ENCODE assay signal across 19 cellular contexts in genomic region chr5:102955463-102955862, GRCh38.
DNase-seq lines count a peak whose midpoint lies in the region; ATAC-seq, FAIRE-seq and TF ChIP-seq lines count a peak whose summit lies in the region.
"Had no signal": no experiment of that assay in that cellular context is flagged by ENCODE, and none has a peak within 500 bp of the region (broad histone marks: within the 10 kb centered on the region; RNA-seq: fewer than 3 reads in every experiment).

No MANE protein-coding gene starts in this region.

- no peak overlapping the region for H3K9ac ChIP-seq in endothelial cell of umbilical vein (replicated peaks; ENCODE audit: extremely low read depth, insufficient read depth, low read length)

- dilution Hi-C loops in endothelial cell of umbilical vein (cut with MboI; ENCODE audit: extremely low pct_ligation_motif_present, low sequenced_read_pairs): no loop called here

- H3K4me1 Mint-ChIP-seq in activated CD4-positive, alpha-beta T cell treated with anti-CD3 and anti-CD28 coated beads, Interleukin-2, amount 10 ng/mL, durations not matched to agents 24 days and 14 days: peaks cover 3% of the 10 kb centered on the region
- H3K4me1 Mint-ChIP-seq: H9 had no signal

- CTCF ChIA-PET in endothelial cell of umbilical vein (lab: Charles Lee): interaction anchor here (1.0 to 1.1 kb wide), 2 partner anchors 17 to 33 kb away, joined by 3 to 4 read pairs; no protein-coding TSS in a partner anchor

- TF ChIP-seq CTCF in endothelial cell of umbilical vein (IDR thresholded peaks at IDR 0.05; ENCODE audit: extremely low read depth in 1 of 2, insufficient read depth in 1 of 2, low read depth in 1 of 2, low read length in 2 of 2) (no peak), sigmoid colon (IDR thresholded peaks at IDR 0.05) (no peak)

- no peaks in the 10 kb centered on the region for H3K27me3 Mint-ChIP-seq in activated CD4-positive, alpha-beta T cell treated with anti-CD3 and anti-CD28 coated beads, Interleukin-2, amount 10 ng/mL, durations not matched to agents 24 days and 14 days

- no peak for TF ChIP-seq EP300 in sigmoid colon (IDR thresholded peaks at IDR 0.05)

- H3K27ac ChIP-seq in endothelial cell of umbilical vein (ENCODE audit: insufficient read depth, low read depth, low read length) (peak overlapping the region; percentile 27), sigmoid colon (no peak overlapping the region)
- H3K27ac ChIP-seq: C4-2B, RWPE1, SJCRH30 had no signal

- H3K9me3 Mint-ChIP-seq in activated CD4-positive, alpha-beta T cell treated with anti-CD3 and anti-CD28 coated beads, Interleukin-2, amount 10 ng/mL, durations not matched to agents 24 days and 14 days: no peaks in the 10 kb centered on the region
- H3K9me3 Mint-ChIP-seq: H9 had no signal

- H3K9me3 ChIP-seq in endothelial cell of umbilical vein (replicated peaks; ENCODE audit: control insufficient read depth, insufficient read depth, low read length) (no peaks in the 10 kb centered on the region), sigmoid colon (no peaks in the 10 kb centered on the region)
- H3K9me3 ChIP-seq: SJCRH30 had no signal

- peaks cover 26% of the 10 kb centered on the region for H3K36me3 Mint-ChIP-seq in activated CD4-positive, alpha-beta T cell treated with anti-CD3 and anti-CD28 coated beads, Interleukin-2, amount 10 ng/mL, durations not matched to agents 24 days and 14 days (ENCODE audit: low read depth)

- no peak for ATAC-seq in GM19467 (IDR thresholded peaks at IDR 0.05; ENCODE audit: unreplicated experiment)
- ATAC-seq: PC-3 had no signal

- peak overlapping the region; percentile 14 for H3K4me2 ChIP-seq in endothelial cell of umbilical vein (ENCODE audit: insufficient read depth, low read length)

- H3K4me3 ChIP-seq in endothelial cell of umbilical vein (replicated peaks in 1 of 3; ENCODE audit: insufficient read depth in 1 of 3, low read depth in 1 of 3, low read length in 3 of 3): no peak overlapping the region
- H3K4me3 ChIP-seq in sigmoid colon: no peak overlapping the region
- H3K4me3 ChIP-seq: SJCRH30 had no signal

- H4K20me1 ChIP-seq in endothelial cell of umbilical vein (replicated peaks; ENCODE audit: control insufficient read depth, extremely low read depth, insufficient read depth, low read length): no peaks in the 10 kb centered on the region

- H3K36me3 ChIP-seq in endothelial cell of umbilical vein (ENCODE audit: control insufficient read depth in 2 of 2, extremely low read depth in 1 of 2, insufficient read depth in 2 of 2, low read length in 2 of 2) (no peaks in the 10 kb centered on the region), sigmoid colon (peaks cover 0 to 26% (median 0%) of the 10 kb centered on the region in 4 donors)

- no peaks in the 10 kb centered on the region for H3K9me1 ChIP-seq in endothelial cell of umbilical vein (replicated peaks; ENCODE audit: control insufficient read depth, extremely low read depth, insufficient read depth, low read length)

- no peak overlapping the region for H3K27ac Mint-ChIP-seq in activated CD4-positive, alpha-beta T cell treated with anti-CD3 and anti-CD28 coated beads, Interleukin-2, amount 10 ng/mL, durations not matched to agents 24 days and 14 days
- H3K27ac Mint-ChIP-seq: H9 had no signal

- peak; percentile 37 for DNase-seq in EH (ENCODE audit: low read depth)
- peak; percentile 3 for DNase-seq in NCI-H82 treated with DMSO at 0.1 percent for 48 hours (lab: John Stamatoyannopoulos, UW; ENCODE audit: unreplicated experiment)
- DNase-seq in endothelial cell of umbilical vein (ENCODE audit: low read depth, low spot score): peak; percentile 21
- DNase-seq in NK-92 (lab: John Stamatoyannopoulos, UW; ENCODE audit: unreplicated experiment): no peak
- no peak for DNase-seq in sigmoid colon
- DNase-seq in activated CD4-positive, alpha-beta T cell treated with anti-CD3 and anti-CD28 coated beads, Interleukin-2, amount 10 ng/mL, durations not matched to agents 24 days and 14 days: no peak
- DNase-seq: ACHN, AML-193, DMS79 treated with DMSO at 0.1 percent for 48 hours, H9, KG1, NCI-H1694 treated with DMSO at 0.1 percent for 48 hours, NCI-H774, PC-3, SJCRH30 had no signal

- no TSS peak for BruUV-seq in endothelial cell of umbilical vein (replicated peaks; lab: Mats Ljungman, UMichigan)

- intact Hi-C loops in endothelial cell of umbilical vein (cut with micrococcal nuclease): loop anchor here (5.0 kb wide), 1 partner anchor 167 kb away; the partner anchor contains the start of genes GIN1 and PPIP5K2
- intact Hi-C loops in sigmoid colon (cut with DNase I): no loop called here
- intact Hi-C loops in activated CD4-positive, alpha-beta T cell treated with anti-CD3 and anti-CD28 coated beads, Interleukin-2, amount 10 ng/mL, durations not matched to agents 24 days and 14 days (cut with micrococcal nuclease): no loop called here

- no peak overlapping the region for H2AFZ ChIP-seq in endothelial cell of umbilical vein (ENCODE audit: low read depth, low read length)

- H3K4me1 ChIP-seq in endothelial cell of umbilical vein (ENCODE audit: control insufficient read depth, extremely low read depth, insufficient read depth, low read length): peaks cover 24% of the 10 kb centered on the region
- H3K4me1 ChIP-seq in sigmoid colon: peaks cover 0 to 21% (median 5%) of the 10 kb centered on the region in 4 donors

- H3K27me3 ChIP-seq in endothelial cell of umbilical vein (ENCODE audit: control insufficient read depth in 2 of 2, insufficient read depth in 2 of 2, low read length in 2 of 2) (no peaks in the 10 kb centered on the region), sigmoid colon (no peaks in the 10 kb centered on the region)
- H3K27me3 ChIP-seq: SJCRH30 had no signal

- WGBS in sigmoid colon, 2 donors: 51 to 79% methylated on average over 1 of the region's 1 CpG

- H3K4me3 Mint-ChIP-seq in activated CD4-positive, alpha-beta T cell treated with anti-CD3 and anti-CD28 coated beads, Interleukin-2, amount 10 ng/mL, durations not matched to agents 24 days and 14 days: no peak overlapping the region
- H3K4me3 Mint-ChIP-seq: H9 had no signal

- no peaks in the 10 kb centered on the region for H3K79me2 ChIP-seq in endothelial cell of umbilical vein (ENCODE audit: control insufficient read depth, insufficient read depth, low read length)

- POLR2A ChIA-PET in endothelial cell of umbilical vein (lab: Charles Lee): no interaction called here

- FAIRE-seq in endothelial cell of umbilical vein (lab: Jason Lieb, UNC): no peak
- FAIRE-seq: G401.6 had no signal

- TF ChIP-seq POLR2A in endothelial cell of umbilical vein (IDR thresholded peaks at IDR 0.05; ENCODE audit: low read depth, low read length) (no peak), sigmoid colon (IDR thresholded peaks at IDR 0.05) (no peak)

TF ChIP-seq in endothelial cell of umbilical vein, 7 proteins besides CTCF, POLR2A, EP300 and RAD21:
- TF ChIP-seq GATA2 (IDR thresholded peaks at IDR 0.05; ENCODE audit: insufficient read depth, insufficient read length, low read depth, low read length) (no peak), POLR2AphosphoS5 (IDR thresholded peaks at IDR 0.05; ENCODE audit: insufficient read depth, low read depth, low read length) (no peak), EZH2 (IDR thresholded peaks at IDR 0.05; ENCODE audit: borderline replicate concordance, low read depth, low read length, severe bottlenecking) (no peak), JUN (IDR thresholded peaks at IDR 0.05; ENCODE audit: borderline replicate concordance, insufficient read depth, insufficient read length, low read depth) (no peak), FOS (IDR thresholded peaks at IDR 0.05; ENCODE audit: borderline replicate concordance, insufficient read depth, low read length) (no peak), MYC (IDR thresholded peaks at IDR 0.05; ENCODE audit: low read depth, low read length) (no peak), MAX (IDR thresholded peaks at IDR 0.05; ENCODE audit: insufficient read depth, insufficient read length) (no peak)

Comparison
In these comparisons a context has a peak if more than half of its experiments do, and no peak if none do; other contexts are left out.
1. DNase-seq: peak in EH (single experiment), NCI-H82 treated with DMSO at 0.1 percent for 48 hours (single experiment) and endothelial cell of umbilical vein (single experiment); none in NK-92 (single experiment), sigmoid colon (single experiment) and activated CD4-positive, alpha-beta T cell treated with anti-CD3 and anti-CD28 coated beads, Interleukin-2, amount 10 ng/mL, durations not matched to agents 24 days and 14 days (single experiment).